1 cellular context compared by ENCODE assay signal in the genomic region with DNA sequence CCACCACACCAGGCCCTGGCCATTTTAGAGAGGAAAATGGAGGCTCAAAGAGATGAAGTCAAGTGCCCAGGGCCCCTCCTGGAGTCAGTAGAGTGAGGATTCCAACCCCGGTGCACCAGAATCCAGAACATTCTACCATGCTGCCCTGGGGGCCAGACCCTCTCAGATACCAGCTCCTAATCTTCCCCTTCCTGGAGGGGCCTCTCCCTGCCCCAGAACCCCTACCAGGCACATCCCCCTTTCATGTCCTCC.
TF ChIP-seq lines count a peak whose summit lies in the region.

No MANE protein-coding gene starts in this region.

TF ChIP-seq in HepG2, 621 proteins besides CTCF, POLR2A, EP300 and RAD21:
- peak; percentile 34; the same call in 1 of the 2 replicates for TF ChIP-seq POLR2G (IDR thresholded peaks at IDR 0.05; ENCODE audit: low read depth, low read length)
- TF ChIP-seq, protein P1, sequence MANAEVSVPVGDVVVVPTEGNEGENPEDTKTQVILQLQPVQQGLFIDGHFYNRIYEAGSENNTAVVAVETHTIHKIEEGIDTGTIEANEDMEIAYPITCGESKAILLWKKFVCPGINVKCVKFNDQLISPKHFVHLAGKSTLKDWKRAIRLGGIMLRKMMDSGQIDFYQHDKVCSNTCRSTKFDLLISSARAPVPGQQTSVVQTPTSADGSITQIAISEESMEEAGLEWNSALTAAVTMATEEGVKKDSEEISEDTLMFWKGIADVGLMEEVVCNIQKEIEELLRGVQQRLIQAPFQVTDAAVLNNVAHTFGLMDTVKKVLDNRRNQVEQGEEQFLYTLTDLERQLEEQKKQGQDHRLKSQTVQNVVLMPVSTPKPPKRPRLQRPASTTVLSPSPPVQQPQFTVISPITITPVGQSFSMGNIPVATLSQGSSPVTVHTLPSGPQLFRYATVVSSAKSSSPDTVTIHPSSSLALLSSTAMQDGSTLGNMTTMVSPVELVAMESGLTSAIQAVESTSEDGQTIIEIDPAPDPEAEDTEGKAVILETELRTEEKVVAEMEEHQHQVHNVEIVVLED (CRISPR knock-in tag; IDR thresholded peaks at IDR 0.05; ENCODE audit: borderline replicate concordance), result no peak
